In genomic region chr9:134734270-134734669, GRCh38 we compare ENCODE assay signal across 13 cellular contexts.
DNase-seq lines count a peak whose midpoint lies in the region; ATAC-seq and TF ChIP-seq lines count a peak whose summit lies in the region.
"Had no signal": no experiment of that assay in that cellular context is flagged by ENCODE, and none has a peak within 500 bp of the region (broad histone marks: within the 10 kb centered on the region; RNA-seq: fewer than 3 reads in every experiment).

No MANE protein-coding gene starts in this region.

- DNase-seq in MCF 10A (ENCODE audit: unreplicated experiment) (peak; percentile 67), mammary epithelial cell (no peak), body of pancreas (peak; percentile 28 to 51 (median 46)), right cardiac atrium (peak in 2 of 3 donors; percentile 41 to 75), vagina (ENCODE audit: extremely low spot score in 2 of 2) (no peak), GM10248 (ENCODE audit: extremely low spot score) (no peak), lower lobe of right lung (no peak)
- DNase-seq in stimulated activated CD4-positive, alpha-beta T cell treated with anti-CD3 and anti-CD28 coated beads, Interleukin-15, amount 100 ng/mL, for 24 hours = no peak
- DNase-seq: activated gamma-delta T cell treated with Interleukin-2 at 50 U/mL for 16 hours; DMS79; effector CD4-positive, alpha-beta T cell had no signal

- POLR2A ChIA-PET in MCF 10A (lab: Yijun Ruan, JAX) (interaction anchor here (0.6 kb wide), 1 partner anchor 630 kb away, joined by 4 read pairs; no protein-coding TSS in a partner anchor), GM10248 (lab: Yijun Ruan, JAX) (no interaction called here)

- H3K9me3 ChIP-seq in mammary epithelial cell (replicated peaks; ENCODE audit: insufficient read depth, low read length) (peaks cover 14% of the 10 kb centered on the region), body of pancreas (no peaks in the 10 kb centered on the region), right cardiac atrium (ENCODE audit: control insufficient read depth, low read length) (no peaks in the 10 kb centered on the region), vagina (no peaks in the 10 kb centered on the region), lower lobe of right lung (no peaks in the 10 kb centered on the region)
- H3K9me3 ChIP-seq: thoracic aorta had no signal

- no peak overlapping the region for H2AFZ ChIP-seq in mammary epithelial cell (ENCODE audit: low read depth, low read length)

- BruUV-seq in MCF 10A (replicated peaks; lab: Mats Ljungman, UMichigan) = no TSS peak
- no TSS peak for BruUV-seq in mammary epithelial cell (replicated peaks; lab: Mats Ljungman, UMichigan)

- TF ChIP-seq CTCF in MCF 10A (IDR thresholded peaks at IDR 0.05; ENCODE audit: unreplicated experiment) (no peak), mammary epithelial cell (conservative IDR thresholded peaks at IDR 0.05 in 1 of 2, IDR thresholded peaks at IDR 0.05 in 1 of 2; ENCODE audit: extremely low read depth in 1 of 2, insufficient read depth in 1 of 2, low read depth in 1 of 2, low read length in 2 of 2) (no peak), body of pancreas (IDR thresholded peaks at IDR 0.05) (no peak), vagina (IDR thresholded peaks at IDR 0.05) (no peak), GM10248 (IDR thresholded peaks at IDR 0.05; ENCODE audit: control extremely low read depth, extremely low read depth, low read depth, missing control alignments) (no peak), lower lobe of right lung (IDR thresholded peaks at IDR 0.05) (no peak)

- H4K20me1 ChIP-seq in mammary epithelial cell (ENCODE audit: insufficient read depth, low read length) = no peaks in the 10 kb centered on the region

- H3K4me1 ChIP-seq in mammary epithelial cell (ENCODE audit: insufficient read depth, low read length) = no peaks in the 10 kb centered on the region
- H3K4me1 ChIP-seq in body of pancreas = peaks cover 16% of the 10 kb centered on the region
- no peaks in the 10 kb centered on the region for H3K4me1 ChIP-seq in right cardiac atrium (ENCODE audit: control insufficient read depth, insufficient read depth, low read length)
- peaks cover 65% of the 10 kb centered on the region for H3K4me1 ChIP-seq in vagina
- peaks cover 11% of the 10 kb centered on the region for H3K4me1 ChIP-seq in lower lobe of right lung

- no peaks in the 10 kb centered on the region for H3K4me1 Mint-ChIP-seq in MCF 10A (ENCODE audit: insufficient read depth, unreplicated experiment)

- 54% methylated on average over 8 of the region's 8 CpGs for WGBS in mammary epithelial cell (ENCODE audit: low coverage, missing lambda C conversion rate)
- whole genome bisulfite sequencing in body of pancreas, 2 donors = 41 to 45% methylated on average over 2 to 8 of the region's 8 CpGs
- WGBS in right cardiac atrium = 53% methylated on average over 8 of the region's 8 CpGs

- intact Hi-C loops in MCF 10A (cut with micrococcal nuclease) (no loop called here), mammary epithelial cell (cut with micrococcal nuclease) (no loop called here), body of pancreas (cut with DNase I) (loop anchor here (10.0 kb wide), 1 partner anchor 559 kb away; no protein-coding TSS in a partner anchor), right cardiac atrium (cut with DNase I) (loop anchor here in 1 of 4 donors (10.0 kb wide), 1 partner anchor 559 kb away; no protein-coding TSS in a partner anchor), vagina (cut with DNase I) (no loop called here), lower lobe of right lung (cut with DNase I) (no loop called here)

- dilution Hi-C loops in mammary epithelial cell (cut with HindIII; ENCODE audit: low sequenced_read_pairs) = no loop called here

- in situ Hi-C loops in mammary epithelial cell (cut with MboI; ENCODE audit: low sequenced_read_pairs in 2 of 2) = no loop called here

- H3K36me3 Mint-ChIP-seq in MCF 10A (ENCODE audit: insufficient read depth, unreplicated experiment) = no peaks in the 10 kb centered on the region

- no peak for TF ChIP-seq POLR2A in body of pancreas (IDR thresholded peaks at IDR 0.05)
- TF ChIP-seq POLR2A in vagina (IDR thresholded peaks at IDR 0.05) = no peak

- no peaks in the 10 kb centered on the region for H3K79me2 ChIP-seq in mammary epithelial cell (ENCODE audit: insufficient read depth, low read length)

- no peak overlapping the region for H3K4me3 Mint-ChIP-seq in MCF 10A (ENCODE audit: unreplicated experiment)

- H3K27ac ChIP-seq in mammary epithelial cell (ENCODE audit: insufficient read depth, low read depth, low read length) = no peak overlapping the region
- H3K27ac ChIP-seq in body of pancreas = peak overlapping the region in 1 of 4 donors; percentile 44
- H3K27ac ChIP-seq in right cardiac atrium (ENCODE audit: low read length) = no peak overlapping the region
- H3K27ac ChIP-seq in vagina = peak overlapping the region; percentile 81
- no peak overlapping the region for H3K27ac ChIP-seq in lower lobe of right lung
- H3K27ac ChIP-seq: 22Rv1, thoracic aorta had no signal

- H3K4me2 ChIP-seq in mammary epithelial cell (ENCODE audit: insufficient read depth, low read depth, low read length) = no peak overlapping the region

- peaks cover 28% of the 10 kb centered on the region for H3K27me3 Mint-ChIP-seq in MCF 10A (ENCODE audit: insufficient read depth, unreplicated experiment)

- CTCF ChIA-PET in MCF 10A (lab: Yijun Ruan, JAX) (interaction anchor here (1.2 to 3.4 kb wide), 3 partner anchors 11 to 36 kb away, joined by 3 to 22 read pairs (median 8); no protein-coding TSS in a partner anchor), mammary epithelial cell (lab: Charles Lee; ENCODE audit: low non-redundant PET) (no interaction called here), GM10248 (lab: Yijun Ruan, JAX) (no interaction called here)

- no peaks in the 10 kb centered on the region for H3K27me3 ChIP-seq in mammary epithelial cell (ENCODE audit: insufficient read depth, low read length)
- H3K27me3 ChIP-seq in body of pancreas = no peaks in the 10 kb centered on the region
- no peaks in the 10 kb centered on the region for H3K27me3 ChIP-seq in right cardiac atrium (ENCODE audit: control insufficient read depth, insufficient read depth)
- H3K27me3 ChIP-seq in vagina = no peaks in the 10 kb centered on the region
- H3K27me3 ChIP-seq in lower lobe of right lung (ENCODE audit: low read depth) = no peaks in the 10 kb centered on the region

- peaks cover 3% of the 10 kb centered on the region for H3K9me3 Mint-ChIP-seq in MCF 10A (ENCODE audit: unreplicated experiment)

- H3K4me3 ChIP-seq in mammary epithelial cell (replicated peaks in 1 of 3; ENCODE audit: insufficient read depth in 1 of 3, low read depth in 2 of 3, low read length in 3 of 3) (no peak overlapping the region), body of pancreas (no peak overlapping the region), right cardiac atrium (ENCODE audit: low read length) (no peak overlapping the region), vagina (no peak overlapping the region), lower lobe of right lung (no peak overlapping the region)
- H3K4me3 ChIP-seq: thoracic aorta had no signal

- H3K9ac ChIP-seq in mammary epithelial cell (ENCODE audit: insufficient read depth, low read length) = no peak overlapping the region

- H3K36me3 ChIP-seq in mammary epithelial cell (ENCODE audit: insufficient read depth, low read length) (no peaks in the 10 kb centered on the region), body of pancreas (replicated peaks in 1 of 2; ENCODE audit: insufficient read depth in 1 of 2, low read depth in 2 of 2) (no peaks in the 10 kb centered on the region), vagina (no peaks in the 10 kb centered on the region), lower lobe of right lung (no peaks in the 10 kb centered on the region)

- no peak overlapping the region for H3K27ac Mint-ChIP-seq in MCF 10A (ENCODE audit: low read depth, unreplicated experiment)

- peak; percentile 40 for ATAC-seq in body of pancreas
- ATAC-seq in right cardiac atrium = no peak
- ATAC-seq in lower lobe of right lung = no peak

Comparison
In these comparisons a context has a peak if more than half of its experiments do, and no peak if none do; other contexts are left out.
1. DNase-seq: peak in MCF 10A (single experiment), body of pancreas (4 of 4) and right cardiac atrium (2 of 3); none in mammary epithelial cell (single experiment), vagina (0 of 2), GM10248 (single experiment), stimulated activated CD4-positive, alpha-beta T cell treated with anti-CD3 and anti-CD28 coated beads, Interleukin-15, amount 100 ng/mL, for 24 hours (single experiment) and lower lobe of right lung (single experiment).